ENCODE assay signal across 9 cellular contexts in genomic region chr7:122092964-122093797, GRCh38. TPM values are rescaled to one million over a fixed set of nuclear protein-coding genes. Genes with fewer than 3 reads are reported as not detected.
DNase-seq lines count a peak whose midpoint lies in the region; TF ChIP-seq lines count a peak whose summit lies in the region.
"Had no signal": no experiment of that assay in that cellular context is flagged by ENCODE, and none has a peak within 500 bp of the region (broad histone marks: within the 10 kb centered on the region; RNA-seq: fewer than 3 reads in every experiment).

No MANE protein-coding gene starts in this region.

- H3K9me3 Mint-ChIP-seq in activated naive CD8-positive, alpha-beta T cell treated with anti-CD3 and anti-CD28 coated beads for 36 hours: no peaks in the 10 kb centered on the region

- DNase-seq in GM12865 (ENCODE audit: low read depth): peak; percentile 88
- DNase-seq in HCEC 1CT: peak; percentile 59
- DNase-seq in LoVo (ENCODE audit: low spot score): peak; percentile 79
- peak; percentile 4 to 54 for DNase-seq in SHP77 (lab: John Stamatoyannopoulos, UW)
- peak; percentile 38 for DNase-seq in activated naive CD8-positive, alpha-beta T cell treated with anti-CD3 and anti-CD28 coated beads for 36 hours
- peak; percentile 26 for DNase-seq in left ventricle myocardium inferior
- DNase-seq in retinal pigment epithelial cell (ENCODE audit: low read depth): peak; percentile 37
- DNase-seq in DMS79 (lab: John Stamatoyannopoulos, UW): no peak

- no peaks in the 10 kb centered on the region for H3K4me1 ChIP-seq in left ventricle myocardium inferior

- no peaks in the 10 kb centered on the region for H3K9me3 ChIP-seq in left ventricle myocardium inferior (replicated peaks)

- H3K27ac Mint-ChIP-seq in activated naive CD8-positive, alpha-beta T cell treated with anti-CD3 and anti-CD28 coated beads for 36 hours: no peak overlapping the region

- H3K27me3 ChIP-seq in left ventricle myocardium inferior (ENCODE audit: low read depth): no peaks in the 10 kb centered on the region

- no peak overlapping the region for H3K4me3 Mint-ChIP-seq in activated naive CD8-positive, alpha-beta T cell treated with anti-CD3 and anti-CD28 coated beads for 36 hours

- H3K4me3 ChIP-seq in GM12865 (ENCODE audit: low read depth, low read length) (no peak overlapping the region), left ventricle myocardium inferior (no peak overlapping the region), retinal pigment epithelial cell (ENCODE audit: low read length) (no peak overlapping the region)
- H3K4me3 ChIP-seq: skin epidermis had no signal

- no peaks in the 10 kb centered on the region for H3K27me3 Mint-ChIP-seq in activated naive CD8-positive, alpha-beta T cell treated with anti-CD3 and anti-CD28 coated beads for 36 hours

- no peaks in the 10 kb centered on the region for H3K4me1 Mint-ChIP-seq in activated naive CD8-positive, alpha-beta T cell treated with anti-CD3 and anti-CD28 coated beads for 36 hours

- H3K36me3 ChIP-seq in left ventricle myocardium inferior: peaks cover 50% of the 10 kb centered on the region

- no peaks in the 10 kb centered on the region for H3K36me3 Mint-ChIP-seq in activated naive CD8-positive, alpha-beta T cell treated with anti-CD3 and anti-CD28 coated beads for 36 hours

- intact Hi-C loops in left ventricle myocardium inferior (cut with micrococcal nuclease): no loop called here

- H3K27ac ChIP-seq in left ventricle myocardium inferior (replicated peaks): no peak overlapping the region
- H3K27ac ChIP-seq: skin epidermis had no signal

- TF ChIP-seq CTCF in GM12865 (IDR thresholded peaks at IDR 0.05; ENCODE audit: insufficient read depth, low read depth, low read length, missing control alignments) (peak; percentile 84), left ventricle myocardium inferior (IDR thresholded peaks at IDR 0.05; ENCODE audit: borderline replicate concordance) (peak; percentile 90), retinal pigment epithelial cell (conservative IDR thresholded peaks at IDR 0.05; ENCODE audit: low read depth, low read length) (peak; percentile 93)

RNA-seq across cellular contexts. Expression of gene AASS, which starts 50.9 kb away (rescaled TPM):
- 1 to 10 TPM; 1.5 to 1.8 TPM for total RNA-seq in activated naive CD8-positive, alpha-beta T cell treated with anti-CD3 and anti-CD28 coated beads for 36 hours
- 34.7 TPM for total RNA-seq in left ventricle myocardium inferior

Comparison
In these comparisons a context has a peak if more than half of its experiments do, and no peak if none do; other contexts are left out.
1. RNA of gene AASS, which starts 50.9 kb away (total RNA-seq): 34.7 TPM in left ventricle myocardium inferior (single experiment); 1.5 to 1.8 TPM in activated naive CD8-positive, alpha-beta T cell treated with anti-CD3 and anti-CD28 coated beads for 36 hours; every median in the first group is over 10 times any median in the second.
2. Peak in every context shown above with its lines, with median percentiles within 50 percentile points of each other: CTCF ChIP-seq.